In the genomic region with DNA sequence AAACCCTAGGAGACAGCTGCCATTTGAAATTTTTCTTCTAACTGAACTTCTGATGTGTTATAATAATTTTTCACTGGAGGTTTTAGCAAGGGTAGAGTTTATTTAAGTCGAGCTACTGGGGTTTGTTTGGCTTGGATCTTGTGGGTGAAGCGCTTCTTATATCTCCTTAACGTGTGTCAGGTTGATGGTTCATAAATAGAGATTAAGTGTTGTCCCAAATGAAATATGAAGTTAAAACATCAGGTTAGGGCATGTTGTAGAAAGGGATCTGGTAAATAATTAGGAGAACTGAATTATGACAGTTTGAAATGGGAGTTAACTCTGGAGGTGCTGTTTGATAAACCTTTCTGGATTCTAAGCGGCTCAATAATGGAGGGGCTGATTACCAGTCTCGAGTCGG, we compare ENCODE assay signal across 17 cellular contexts.
A peak's percentile ranks its signal among the peaks of the same experiment; 100 is the strongest.
DNase-seq lines count a peak whose midpoint lies in the region; ATAC-seq and TF ChIP-seq lines count a peak whose summit lies in the region.
"Had no signal": no experiment of that assay in that cellular context is flagged by ENCODE, and none has a peak within 500 bp of the region (broad histone marks: within the 10 kb centered on the region; RNA-seq: fewer than 3 reads in every experiment).

No MANE protein-coding gene starts in this region.

- H3K4me3 Mint-ChIP-seq in endothelial cell (ENCODE audit: unreplicated experiment) (peak overlapping the region; percentile 28), neural crest cell (peak overlapping the region; percentile 84)
- no peak overlapping the region for H3K4me3 Mint-ChIP-seq in activated T-cell treated with anti-CD3 and anti-CD28 coated beads, Interleukin-2, amount 50 U/mL, for 4 hours
- no peak overlapping the region for H3K4me3 Mint-ChIP-seq in activated T-cell treated with anti-CD3 and anti-CD28 coated beads, Interleukin-2, amount 50 U/mL, for 24 hours
- H3K4me3 Mint-ChIP-seq: activated naive CD4-positive, alpha-beta T cell treated with anti-CD3 and anti-CD28 coated beads, Interleukin-2, amount 10 ng/mL, durations not matched to agents 7 days and 5 days; B cell; effector memory CD8-positive, alpha-beta T cell; memory B cell; stimulated activated naive CD8-positive, alpha-beta T cell treated with anti-CD3 and anti-CD28 coated beads, Interleukin-15, Interleukin-2, amounts not matched to agents 100 ng/mL and 50 ng/mL, for 24 hours had no signal

- H3K27ac Mint-ChIP-seq in endothelial cell (ENCODE audit: unreplicated experiment) = no peak overlapping the region
- H3K27ac Mint-ChIP-seq in neural crest cell (ENCODE audit: unreplicated experiment) = no peak overlapping the region
- no peak overlapping the region for H3K27ac Mint-ChIP-seq in activated T-cell treated with anti-CD3 and anti-CD28 coated beads, Interleukin-2, amount 50 U/mL, for 24 hours
- H3K27ac Mint-ChIP-seq: activated naive CD4-positive, alpha-beta T cell treated with anti-CD3 and anti-CD28 coated beads, Interleukin-2, amount 10 ng/mL, durations not matched to agents 7 days and 5 days; B cell; effector memory CD8-positive, alpha-beta T cell; memory B cell; stimulated activated naive CD8-positive, alpha-beta T cell treated with anti-CD3 and anti-CD28 coated beads, Interleukin-15, Interleukin-2, amounts not matched to agents 100 ng/mL and 50 ng/mL, for 24 hours had no signal

- DNase-seq in AG10803 (ENCODE audit: low read depth) = no peak
- DNase-seq in NCI-H82 (lab: John Stamatoyannopoulos, UW) = peak; percentile 55
- DNase-seq in endothelial cell (ENCODE audit: low spot score) = no peak
- no peak for DNase-seq in neural crest cell (ENCODE audit: low read depth, low spot score)
- no peak for DNase-seq in activated T-cell treated with anti-CD3 and anti-CD28 coated beads, Interleukin-2, amount 50 U/mL, for 4 hours
- DNase-seq in activated T-cell treated with anti-CD3 and anti-CD28 coated beads, Interleukin-2, amount 50 U/mL, for 24 hours = no peak
- no peak for DNase-seq in SW480 (ENCODE audit: low spot score)
- DNase-seq: activated CD4-positive, alpha-beta T cell treated with anti-CD3 and anti-CD28 coated beads for 48 hours; activated CD8-positive, alpha-beta memory T cell treated with anti-CD3 and anti-CD28 coated beads, Interleukin-2, amount 50 U/mL, for 48 hours; activated naive CD4-positive, alpha-beta T cell treated with anti-CD3 and anti-CD28 coated beads, Interleukin-2, amount 10 ng/mL, durations not matched to agents 7 days and 5 days; effector memory CD8-positive, alpha-beta T cell; uterus had no signal

- H3K9me3 Mint-ChIP-seq in endothelial cell (ENCODE audit: unreplicated experiment) = no peaks in the 10 kb centered on the region
- H3K9me3 Mint-ChIP-seq in neural crest cell = no peaks in the 10 kb centered on the region
- no peaks in the 10 kb centered on the region for H3K9me3 Mint-ChIP-seq in activated T-cell treated with anti-CD3 and anti-CD28 coated beads, Interleukin-2, amount 50 U/mL, for 4 hours
- H3K9me3 Mint-ChIP-seq in activated T-cell treated with anti-CD3 and anti-CD28 coated beads, Interleukin-2, amount 50 U/mL, for 24 hours = no peaks in the 10 kb centered on the region
- H3K9me3 Mint-ChIP-seq: activated naive CD4-positive, alpha-beta T cell treated with anti-CD3 and anti-CD28 coated beads, Interleukin-2, amount 10 ng/mL, durations not matched to agents 7 days and 5 days had no signal

- no peak for ATAC-seq in HG02852 (IDR thresholded peaks at IDR 0.05; ENCODE audit: unreplicated experiment)
- ATAC-seq in activated T-cell treated with anti-CD3 and anti-CD28 coated beads, Interleukin-2, amount 50 U/mL, for 4 hours = no peak
- ATAC-seq: effector memory CD8-positive, alpha-beta T cell; Right ventricle myocardium inferior had no signal

- H3K27me3 Mint-ChIP-seq in endothelial cell (ENCODE audit: unreplicated experiment) (no peaks in the 10 kb centered on the region), neural crest cell (ENCODE audit: low read depth) (peaks cover 39% of the 10 kb centered on the region)
- peaks cover 11% of the 10 kb centered on the region for H3K27me3 Mint-ChIP-seq in activated T-cell treated with anti-CD3 and anti-CD28 coated beads, Interleukin-2, amount 50 U/mL, for 4 hours (ENCODE audit: low read depth)
- H3K27me3 Mint-ChIP-seq in activated T-cell treated with anti-CD3 and anti-CD28 coated beads, Interleukin-2, amount 50 U/mL, for 24 hours = peaks cover 34% of the 10 kb centered on the region
- H3K27me3 Mint-ChIP-seq: B cell had no signal

- no peak for TF ChIP-seq CTCF in AG10803 (conservative IDR thresholded peaks at IDR 0.05; ENCODE audit: low read length)
- no peak for TF ChIP-seq CTCF in endothelial cell (IDR thresholded peaks at IDR 0.05; ENCODE audit: unreplicated experiment)
- no peak for TF ChIP-seq CTCF in neural crest cell (conservative IDR thresholded peaks at IDR 0.05)

- H3K4me3 ChIP-seq in AG10803 (ENCODE audit: low read length) = peak overlapping the region; percentile 62

- H3K4me1 Mint-ChIP-seq in endothelial cell (ENCODE audit: unreplicated experiment) (peaks cover 11% of the 10 kb centered on the region), neural crest cell (peaks cover 88% of the 10 kb centered on the region)
- H3K4me1 Mint-ChIP-seq in activated T-cell treated with anti-CD3 and anti-CD28 coated beads, Interleukin-2, amount 50 U/mL, for 4 hours (ENCODE audit: low read depth) = peaks cover 7% of the 10 kb centered on the region
- peaks cover 8% of the 10 kb centered on the region for H3K4me1 Mint-ChIP-seq in activated T-cell treated with anti-CD3 and anti-CD28 coated beads, Interleukin-2, amount 50 U/mL, for 24 hours (ENCODE audit: low read depth)
- H3K4me1 Mint-ChIP-seq: activated naive CD4-positive, alpha-beta T cell treated with anti-CD3 and anti-CD28 coated beads, Interleukin-2, amount 10 ng/mL, durations not matched to agents 7 days and 5 days had no signal

- H3K36me3 Mint-ChIP-seq in endothelial cell (ENCODE audit: low read depth, unreplicated experiment) = no peaks in the 10 kb centered on the region
- H3K36me3 Mint-ChIP-seq in neural crest cell (ENCODE audit: low read depth) = no peaks in the 10 kb centered on the region
- no peaks in the 10 kb centered on the region for H3K36me3 Mint-ChIP-seq in activated T-cell treated with anti-CD3 and anti-CD28 coated beads, Interleukin-2, amount 50 U/mL, for 4 hours (ENCODE audit: insufficient read depth)
- no peaks in the 10 kb centered on the region for H3K36me3 Mint-ChIP-seq in activated T-cell treated with anti-CD3 and anti-CD28 coated beads, Interleukin-2, amount 50 U/mL, for 24 hours (ENCODE audit: low read depth)
- H3K36me3 Mint-ChIP-seq: activated naive CD4-positive, alpha-beta T cell treated with anti-CD3 and anti-CD28 coated beads, Interleukin-2, amount 10 ng/mL, durations not matched to agents 7 days and 5 days had no signal

Comparison
In these comparisons a context has a peak if more than half of its experiments do, and no peak if none do; other contexts are left out.
1. H3K4me3 Mint-ChIP-seq: peak in endothelial cell (single experiment) and neural crest cell (single experiment); none in activated T-cell treated with anti-CD3 and anti-CD28 coated beads, Interleukin-2, amount 50 U/mL, for 4 hours (single experiment) and activated T-cell treated with anti-CD3 and anti-CD28 coated beads, Interleukin-2, amount 50 U/mL, for 24 hours (single experiment).